Comparison of ENCODE assay signal across 13 cellular contexts in the genomic region with DNA sequence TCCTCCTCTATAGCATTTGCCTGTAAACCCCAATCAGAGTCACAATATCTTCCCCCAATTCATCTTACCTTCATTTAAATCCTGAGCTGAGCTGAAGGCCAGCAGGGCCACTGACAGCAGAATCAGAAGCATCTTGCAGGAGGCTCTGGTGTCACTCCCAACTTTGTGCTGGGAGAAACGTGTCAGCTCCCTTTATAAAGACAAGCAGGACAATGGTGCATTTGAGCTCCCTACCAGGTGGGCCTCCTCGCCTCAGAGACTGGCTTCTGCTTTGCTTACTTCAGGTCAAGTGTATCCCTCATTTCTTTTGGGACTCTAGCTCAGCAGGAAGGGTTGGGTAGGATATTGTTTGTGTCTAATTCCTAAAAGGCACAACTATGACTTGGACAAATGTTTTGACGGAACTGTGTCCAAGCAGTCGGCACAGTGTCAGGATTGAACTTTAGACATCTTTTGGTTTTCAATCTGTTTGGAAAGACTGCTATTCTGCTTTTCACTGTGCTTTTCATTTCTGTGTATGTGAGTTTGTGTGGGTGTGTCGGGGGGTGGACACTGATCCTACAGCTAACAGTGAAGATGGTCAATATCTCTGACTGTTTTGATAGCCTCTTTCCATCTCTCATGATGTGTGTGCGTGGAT. TPM values are rescaled to one million over a fixed set of nuclear protein-coding genes. Genes with fewer than 3 reads are reported as not detected.
DNase-seq lines count a peak whose midpoint lies in the region; ATAC-seq and TF ChIP-seq lines count a peak whose summit lies in the region.
"Had no signal": no experiment of that assay in that cellular context is flagged by ENCODE, and none has a peak within 500 bp of the region (broad histone marks: within the 10 kb centered on the region; RNA-seq: fewer than 3 reads in every experiment).

A gene (minus strand): TSS at position 170 of the 640 bp plus-strand sequence. CDS start 38 bp downstream, at position 132.

- H3K27ac Mint-ChIP-seq in CD8-positive, alpha-beta T cell: no peak within 1 kb of the TSS
- H3K27ac Mint-ChIP-seq in progenitor cell of endocrine pancreas: no peak within 1 kb of the TSS
- H3K27ac Mint-ChIP-seq: activated CD4-positive, alpha-beta memory T cell treated with anti-CD3 and anti-CD28 coated beads for 36 hours had no signal

- no peaks in the 10 kb centered on the region for H3K9me3 ChIP-seq in CD8-positive, alpha-beta T cell (ENCODE audit: low read length)

- no peak for ATAC-seq in CD8-positive, alpha-beta T cell

- H3K36me3 ChIP-seq in CD8-positive, alpha-beta T cell (ENCODE audit: insufficient read depth, low read length): no peaks in the 10 kb centered on the region

- H3K27ac ChIP-seq in CD8-positive, alpha-beta T cell (ENCODE audit: low read depth, low read length): no peak within 1 kb of the TSS
- H3K27ac ChIP-seq: KMS-11 had no signal

- intact Hi-C loops in CD8-positive, alpha-beta T cell (cut with DNase I, micrococcal nuclease): no loop called here

- H3K4me3 ChIP-seq in CD8-positive, alpha-beta T cell (ENCODE audit: low read depth, low read length): no peak within 1 kb of the TSS

- TF ChIP-seq CTCF in CD8-positive, alpha-beta T cell (IDR thresholded peaks at IDR 0.05): no peak
- TF ChIP-seq CTCF in progenitor cell of endocrine pancreas (IDR thresholded peaks at IDR 0.05; ENCODE audit: unreplicated experiment): no peak

- no peaks in the 10 kb centered on the region for H3K27me3 Mint-ChIP-seq in CD8-positive, alpha-beta T cell (ENCODE audit: low read depth)
- H3K27me3 Mint-ChIP-seq in progenitor cell of endocrine pancreas: no peaks in the 10 kb centered on the region
- H3K27me3 Mint-ChIP-seq: activated CD4-positive, alpha-beta memory T cell treated with anti-CD3 and anti-CD28 coated beads for 36 hours had no signal

- no peaks in the 10 kb centered on the region for H3K4me1 ChIP-seq in CD8-positive, alpha-beta T cell (ENCODE audit: insufficient read depth, low read length)

- POLR2A ChIA-PET in CD8-positive, alpha-beta T cell (lab: Charles Lee): no interaction called here

- H3K4me1 Mint-ChIP-seq in CD8-positive, alpha-beta T cell (ENCODE audit: low read depth): no peaks in the 10 kb centered on the region
- H3K4me1 Mint-ChIP-seq in progenitor cell of endocrine pancreas (ENCODE audit: low read depth): peaks cover 3% of the 10 kb centered on the region

- CTCF ChIA-PET in CD8-positive, alpha-beta T cell (lab: Charles Lee): no interaction called here

- peaks cover 36% of the 10 kb centered on the region for H3K36me3 Mint-ChIP-seq in CD8-positive, alpha-beta T cell
- H3K36me3 Mint-ChIP-seq in progenitor cell of endocrine pancreas (ENCODE audit: insufficient read depth): peaks cover 12% of the 10 kb centered on the region

- no peak for DNase-seq in CD8-positive, alpha-beta T cell
- DNase-seq in RPMI7951 (ENCODE audit: low read depth): no peak
- DNase-seq in glomerular endothelial cell (ENCODE audit: extremely low read depth, low read depth, low spot score): no peak
- DNase-seq in progenitor cell of endocrine pancreas (ENCODE audit: low spot score, unreplicated experiment): no peak
- DNase-seq in effector CD4-positive, alpha-beta T cell: no peak
- no peak for DNase-seq in NCI-H2227 treated with DMSO at 0.1 percent for 48 hours (lab: John Stamatoyannopoulos, UW)
- DNase-seq in T1000 (lab: John Stamatoyannopoulos, UW): no peak
- DNase-seq in NCI-H2107 treated with DMSO at 0.1 percent for 48 hours (lab: John Stamatoyannopoulos, UW; ENCODE audit: unreplicated experiment): no peak
- DNase-seq: activated CD4-positive, alpha-beta memory T cell treated with anti-CD3 and anti-CD28 coated beads for 36 hours; C1 segment of cervical spinal cord; GF-D8; NCI-H1930 had no signal

- no peaks in the 10 kb centered on the region for H3K9me3 Mint-ChIP-seq in CD8-positive, alpha-beta T cell
- H3K9me3 Mint-ChIP-seq in progenitor cell of endocrine pancreas (ENCODE audit: low read depth): no peaks in the 10 kb centered on the region
- H3K9me3 Mint-ChIP-seq: activated CD4-positive, alpha-beta memory T cell treated with anti-CD3 and anti-CD28 coated beads for 36 hours had no signal

- H3K27me3 ChIP-seq in CD8-positive, alpha-beta T cell (ENCODE audit: insufficient read depth, low read length): no peaks in the 10 kb centered on the region

- H3K4me3 Mint-ChIP-seq in CD8-positive, alpha-beta T cell: no peak within 1 kb of the TSS
- no peak within 1 kb of the TSS for H3K4me3 Mint-ChIP-seq in progenitor cell of endocrine pancreas (ENCODE audit: low read depth)
- H3K4me3 Mint-ChIP-seq: activated CD4-positive, alpha-beta memory T cell treated with anti-CD3 and anti-CD28 coated beads for 36 hours had no signal

RNA-seq across cellular contexts. Expression of the gene that starts here (rescaled TPM):
- 10 to 100 TPM; 14.5 to 15.4 TPM for total RNA-seq in CD8-positive, alpha-beta T cell
- total RNA-seq in RPMI7951 (2014; rRNA removed; shearing (Covaris generic)): 3.5 and 10.7 TPM in 2 replicates
- total RNA-seq in glomerular endothelial cell (2.1 and 25.2 TPM in 2 replicates), progenitor cell of endocrine pancreas (40.0 and 43.8 TPM in 2 replicates)
